1 cellular context compared by ENCODE assay signal in the genomic region with DNA sequence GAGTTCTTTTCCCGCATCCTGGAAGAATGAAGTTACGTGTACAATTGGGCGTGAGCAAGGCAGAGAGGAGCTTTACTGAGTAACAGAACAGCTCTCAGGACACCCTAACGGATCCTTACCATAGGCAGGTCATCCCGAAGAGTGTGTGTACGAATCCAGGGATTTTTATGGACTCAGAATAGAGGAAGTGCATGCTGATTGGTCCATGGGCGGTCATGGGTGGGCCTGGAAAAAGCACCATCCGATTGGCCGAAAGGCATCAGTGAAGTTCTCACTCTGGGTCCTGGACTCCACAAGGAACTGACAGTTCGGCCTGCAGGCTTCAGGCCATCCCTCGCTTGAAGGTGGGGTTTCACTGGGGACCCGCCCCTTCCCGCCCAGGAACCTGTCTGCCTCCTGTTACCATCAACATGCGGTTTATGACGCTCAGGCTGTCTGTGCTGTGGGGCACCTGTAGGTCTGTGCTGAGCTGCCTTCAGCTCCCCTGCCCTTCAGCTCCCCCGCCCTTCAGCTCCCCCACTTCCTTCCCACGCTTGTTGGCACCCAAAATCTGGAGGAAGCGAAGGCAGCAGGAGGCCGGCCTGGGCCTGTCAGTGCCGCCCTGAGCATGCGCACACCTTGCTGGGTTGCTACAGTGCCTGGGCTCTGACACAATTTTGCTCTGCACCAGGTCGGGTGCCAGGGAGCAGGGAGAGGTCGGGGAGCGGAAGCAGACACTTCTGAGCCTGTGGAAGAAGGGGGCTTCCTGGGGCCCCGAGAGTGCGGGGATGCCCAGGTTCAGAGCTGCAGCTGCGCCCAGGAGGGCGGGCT.
TF ChIP-seq lines count a peak whose summit lies in the region.

No MANE protein-coding gene starts in this region.

TF ChIP-seq in K562, 482 proteins besides CTCF, POLR2A, EP300 and RAD21 (continued from another document and continues in another):
- TF ChIP-seq, protein P1, sequence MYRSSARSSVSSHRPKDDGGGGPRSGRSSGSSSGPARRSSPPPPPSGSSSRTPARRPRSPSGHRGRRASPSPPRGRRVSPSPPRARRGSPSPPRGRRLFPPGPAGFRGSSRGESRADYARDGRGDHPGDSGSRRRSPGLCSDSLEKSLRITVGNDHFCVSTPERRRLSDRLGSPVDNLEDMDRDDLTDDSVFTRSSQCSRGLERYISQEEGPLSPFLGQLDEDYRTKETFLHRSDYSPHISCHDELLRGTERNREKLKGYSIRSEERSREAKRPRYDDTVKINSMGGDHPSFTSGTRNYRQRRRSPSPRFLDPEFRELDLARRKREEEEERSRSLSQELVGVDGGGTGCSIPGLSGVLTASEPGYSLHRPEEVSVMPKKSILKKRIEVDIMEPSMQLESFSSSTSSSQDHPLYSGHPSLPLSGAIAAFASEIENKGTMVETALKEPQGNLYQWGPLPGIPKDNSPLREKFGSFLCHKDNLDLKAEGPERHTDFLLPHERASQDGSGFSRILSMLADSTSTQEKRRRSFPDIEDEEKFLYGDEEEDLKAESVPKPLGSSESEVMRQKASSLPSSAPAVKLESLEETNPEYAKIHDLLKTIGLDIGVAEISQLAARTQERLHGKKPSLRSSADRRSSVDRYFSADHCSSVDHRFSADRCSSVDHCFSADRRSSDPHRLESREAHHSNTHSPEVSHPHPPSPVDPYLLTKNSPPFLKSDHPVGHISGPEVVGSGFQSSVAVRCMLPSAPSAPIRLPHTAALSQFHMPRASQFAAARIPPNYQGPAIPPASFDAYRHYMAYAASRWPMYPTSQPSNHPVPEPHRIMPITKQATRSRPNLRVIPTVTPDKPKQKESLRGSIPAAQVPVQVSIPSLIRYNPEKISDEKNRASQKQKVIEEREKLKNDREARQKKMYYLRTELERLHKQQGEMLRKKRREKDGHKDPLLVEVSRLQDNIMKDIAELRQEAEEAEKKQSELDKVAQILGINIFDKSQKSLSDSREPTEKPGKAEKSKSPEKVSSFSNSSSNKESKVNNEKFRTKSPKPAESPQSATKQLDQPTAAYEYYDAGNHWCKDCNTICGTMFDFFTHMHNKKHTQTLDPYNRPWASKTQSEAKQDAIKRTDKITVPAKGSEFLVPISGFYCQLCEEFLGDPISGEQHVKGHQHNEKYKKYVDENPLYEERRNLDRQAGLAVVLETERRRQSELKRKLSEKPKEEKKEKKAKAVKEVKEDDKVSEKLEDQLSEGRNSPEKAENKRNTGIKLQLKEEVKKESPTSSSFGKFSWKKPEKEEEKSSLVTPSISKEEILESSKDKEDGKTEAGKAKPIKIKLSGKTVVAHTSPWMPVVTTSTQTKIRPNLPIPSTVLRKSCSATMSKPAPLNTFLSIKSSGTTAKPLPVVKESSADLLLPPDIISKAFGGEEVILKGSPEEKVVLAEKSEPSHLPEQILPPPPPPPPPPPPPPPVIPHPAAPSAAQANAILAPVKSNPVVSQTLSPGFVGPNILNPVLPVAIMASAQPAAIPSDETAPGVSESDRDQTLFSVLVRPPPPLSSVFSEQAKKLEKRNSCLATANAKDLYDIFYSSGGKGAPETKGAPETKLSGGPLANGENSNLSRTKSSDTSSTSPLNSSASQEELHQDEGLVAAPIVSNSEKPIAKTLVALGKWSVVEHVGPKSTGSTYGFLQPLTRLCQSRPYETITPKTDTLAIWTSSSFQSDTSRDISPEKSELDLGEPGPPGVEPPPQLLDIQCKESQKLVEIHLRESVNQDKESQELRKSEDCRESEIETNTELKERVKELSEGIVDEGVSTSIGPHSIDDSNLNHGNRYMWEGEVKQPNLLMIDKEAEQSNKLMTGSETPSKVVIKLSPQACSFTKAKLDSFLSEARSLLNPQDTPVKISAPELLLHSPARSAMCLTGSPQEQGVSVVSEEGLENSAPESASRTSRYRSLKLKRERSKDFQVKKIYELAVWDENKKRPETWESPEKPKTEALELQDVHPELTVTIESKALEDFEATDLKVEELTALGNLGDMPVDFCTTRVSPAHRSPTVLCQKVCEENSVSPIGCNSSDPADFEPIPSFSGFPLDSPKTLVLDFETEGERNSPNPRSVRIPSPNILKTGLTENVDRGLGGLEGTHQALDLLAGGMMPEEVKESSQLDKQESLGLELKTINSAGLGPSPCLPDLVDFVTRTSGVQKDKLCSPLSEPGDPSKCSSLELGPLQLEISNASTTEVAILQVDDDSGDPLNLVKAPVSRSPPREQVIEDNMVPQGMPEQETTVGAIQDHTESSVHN (IDR thresholded peaks at IDR 0.05; ENCODE audit: borderline replicate concordance in 1 of 2, low read depth in 1 of 2), result no peak
- TF ChIP-seq MIER1 (IDR thresholded peaks at IDR 0.05; ENCODE audit: low read depth), result no peak
- TF ChIP-seq CCNT2 (IDR thresholded peaks at IDR 0.05; ENCODE audit: borderline replicate concordance, extremely low read depth, insufficient read length, low read depth, low read length), result no peak
- TF ChIP-seq EHMT2 (IDR thresholded peaks at IDR 0.05), result no peak
- TF ChIP-seq, protein P2, sequence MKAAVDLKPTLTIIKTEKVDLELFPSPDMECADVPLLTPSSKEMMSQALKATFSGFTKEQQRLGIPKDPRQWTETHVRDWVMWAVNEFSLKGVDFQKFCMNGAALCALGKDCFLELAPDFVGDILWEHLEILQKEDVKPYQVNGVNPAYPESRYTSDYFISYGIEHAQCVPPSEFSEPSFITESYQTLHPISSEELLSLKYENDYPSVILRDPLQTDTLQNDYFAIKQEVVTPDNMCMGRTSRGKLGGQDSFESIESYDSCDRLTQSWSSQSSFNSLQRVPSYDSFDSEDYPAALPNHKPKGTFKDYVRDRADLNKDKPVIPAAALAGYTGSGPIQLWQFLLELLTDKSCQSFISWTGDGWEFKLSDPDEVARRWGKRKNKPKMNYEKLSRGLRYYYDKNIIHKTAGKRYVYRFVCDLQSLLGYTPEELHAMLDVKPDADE (conservative IDR thresholded peaks at IDR 0.05; ENCODE audit: control insufficient read depth, low read depth, low read length), result no peak
- 0 out of 2 replicates have a peak, but pooled peaks have one; percentile 16 for TF ChIP-seq OTX1 (CRISPR knock-in tag; IDR thresholded peaks at IDR 0.05)
- no peak for TF ChIP-seq DACH1 (IDR thresholded peaks at IDR 0.05; ENCODE audit: partially characterized antibody)
- no peak for TF ChIP-seq TRIM28 (IDR thresholded peaks at IDR 0.05)
- no peak for TF ChIP-seq RBM22 (IDR thresholded peaks at IDR 0.05; ENCODE audit: low read depth, low read length, poor library complexity, severe bottlenecking)
- TF ChIP-seq NFIC (IDR thresholded peaks at IDR 0.05), result no peak
- no peak for TF ChIP-seq MYBL2 (IDR thresholded peaks at IDR 0.05; ENCODE audit: low read depth)
- no peak for TF ChIP-seq MYBL2 (CRISPR knock-in tag; IDR thresholded peaks at IDR 0.05; ENCODE audit: borderline replicate concordance)
- no peak for TF ChIP-seq ZC3H11A (IDR thresholded peaks at IDR 0.05; ENCODE audit: low read depth, low read length)
- no peak; the same call in 1 of the 2 replicates for TF ChIP-seq GTF2E2 (tag; IDR thresholded peaks at IDR 0.05)
- no peak for TF ChIP-seq ZNF124 (CRISPR knock-in tag; IDR thresholded peaks at IDR 0.05)
- no peak for TF ChIP-seq ZNF449 (CRISPR knock-in tag; IDR thresholded peaks at IDR 0.05)
- TF ChIP-seq ZKSCAN1 (IDR thresholded peaks at IDR 0.05; ENCODE audit: low read depth, low read length), result no peak
- TF ChIP-seq, protein P3, sequence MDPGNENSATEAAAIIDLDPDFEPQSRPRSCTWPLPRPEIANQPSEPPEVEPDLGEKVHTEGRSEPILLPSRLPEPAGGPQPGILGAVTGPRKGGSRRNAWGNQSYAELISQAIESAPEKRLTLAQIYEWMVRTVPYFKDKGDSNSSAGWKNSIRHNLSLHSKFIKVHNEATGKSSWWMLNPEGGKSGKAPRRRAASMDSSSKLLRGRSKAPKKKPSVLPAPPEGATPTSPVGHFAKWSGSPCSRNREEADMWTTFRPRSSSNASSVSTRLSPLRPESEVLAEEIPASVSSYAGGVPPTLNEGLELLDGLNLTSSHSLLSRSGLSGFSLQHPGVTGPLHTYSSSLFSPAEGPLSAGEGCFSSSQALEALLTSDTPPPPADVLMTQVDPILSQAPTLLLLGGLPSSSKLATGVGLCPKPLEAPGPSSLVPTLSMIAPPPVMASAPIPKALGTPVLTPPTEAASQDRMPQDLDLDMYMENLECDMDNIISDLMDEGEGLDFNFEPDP (CRISPR knock-in tag; IDR thresholded peaks at IDR 0.05), result no peak
- TF ChIP-seq, protein P4, sequence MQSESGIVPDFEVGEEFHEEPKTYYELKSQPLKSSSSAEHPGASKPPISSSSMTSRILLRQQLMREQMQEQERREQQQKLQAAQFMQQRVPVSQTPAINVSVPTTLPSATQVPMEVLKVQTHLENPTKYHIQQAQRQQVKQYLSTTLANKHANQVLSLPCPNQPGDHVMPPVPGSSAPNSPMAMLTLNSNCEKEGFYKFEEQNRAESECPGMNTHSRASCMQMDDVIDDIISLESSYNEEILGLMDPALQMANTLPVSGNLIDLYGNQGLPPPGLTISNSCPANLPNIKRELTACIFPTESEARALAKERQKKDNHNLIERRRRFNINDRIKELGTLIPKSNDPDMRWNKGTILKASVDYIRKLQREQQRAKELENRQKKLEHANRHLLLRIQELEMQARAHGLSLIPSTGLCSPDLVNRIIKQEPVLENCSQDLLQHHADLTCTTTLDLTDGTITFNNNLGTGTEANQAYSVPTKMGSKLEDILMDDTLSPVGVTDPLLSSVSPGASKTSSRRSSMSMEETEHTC (IDR thresholded peaks at IDR 0.05), result no peak
- TF ChIP-seq, protein P5, sequence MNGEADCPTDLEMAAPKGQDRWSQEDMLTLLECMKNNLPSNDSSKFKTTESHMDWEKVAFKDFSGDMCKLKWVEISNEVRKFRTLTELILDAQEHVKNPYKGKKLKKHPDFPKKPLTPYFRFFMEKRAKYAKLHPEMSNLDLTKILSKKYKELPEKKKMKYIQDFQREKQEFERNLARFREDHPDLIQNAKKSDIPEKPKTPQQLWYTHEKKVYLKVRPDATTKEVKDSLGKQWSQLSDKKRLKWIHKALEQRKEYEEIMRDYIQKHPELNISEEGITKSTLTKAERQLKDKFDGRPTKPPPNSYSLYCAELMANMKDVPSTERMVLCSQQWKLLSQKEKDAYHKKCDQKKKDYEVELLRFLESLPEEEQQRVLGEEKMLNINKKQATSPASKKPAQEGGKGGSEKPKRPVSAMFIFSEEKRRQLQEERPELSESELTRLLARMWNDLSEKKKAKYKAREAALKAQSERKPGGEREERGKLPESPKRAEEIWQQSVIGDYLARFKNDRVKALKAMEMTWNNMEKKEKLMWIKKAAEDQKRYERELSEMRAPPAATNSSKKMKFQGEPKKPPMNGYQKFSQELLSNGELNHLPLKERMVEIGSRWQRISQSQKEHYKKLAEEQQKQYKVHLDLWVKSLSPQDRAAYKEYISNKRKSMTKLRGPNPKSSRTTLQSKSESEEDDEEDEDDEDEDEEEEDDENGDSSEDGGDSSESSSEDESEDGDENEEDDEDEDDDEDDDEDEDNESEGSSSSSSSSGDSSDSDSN (IDR thresholded peaks at IDR 0.05; ENCODE audit: borderline replicate concordance in 1 of 2, low read depth in 2 of 2, low read length in 2 of 2), result 0 out of 4 replicates have a peak, but pooled peaks of 1 of the 2 experiments have one; percentile 14
- TF ChIP-seq, protein P6, sequence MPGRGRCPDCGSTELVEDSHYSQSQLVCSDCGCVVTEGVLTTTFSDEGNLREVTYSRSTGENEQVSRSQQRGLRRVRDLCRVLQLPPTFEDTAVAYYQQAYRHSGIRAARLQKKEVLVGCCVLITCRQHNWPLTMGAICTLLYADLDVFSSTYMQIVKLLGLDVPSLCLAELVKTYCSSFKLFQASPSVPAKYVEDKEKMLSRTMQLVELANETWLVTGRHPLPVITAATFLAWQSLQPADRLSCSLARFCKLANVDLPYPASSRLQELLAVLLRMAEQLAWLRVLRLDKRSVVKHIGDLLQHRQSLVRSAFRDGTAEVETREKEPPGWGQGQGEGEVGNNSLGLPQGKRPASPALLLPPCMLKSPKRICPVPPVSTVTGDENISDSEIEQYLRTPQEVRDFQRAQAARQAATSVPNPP (IDR thresholded peaks at IDR 0.05; ENCODE audit: borderline replicate concordance, insufficient read depth, insufficient read length), result no peak
- TF ChIP-seq, protein P7, sequence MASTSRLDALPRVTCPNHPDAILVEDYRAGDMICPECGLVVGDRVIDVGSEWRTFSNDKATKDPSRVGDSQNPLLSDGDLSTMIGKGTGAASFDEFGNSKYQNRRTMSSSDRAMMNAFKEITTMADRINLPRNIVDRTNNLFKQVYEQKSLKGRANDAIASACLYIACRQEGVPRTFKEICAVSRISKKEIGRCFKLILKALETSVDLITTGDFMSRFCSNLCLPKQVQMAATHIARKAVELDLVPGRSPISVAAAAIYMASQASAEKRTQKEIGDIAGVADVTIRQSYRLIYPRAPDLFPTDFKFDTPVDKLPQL (IDR thresholded peaks at IDR 0.05; ENCODE audit: extremely low read depth, insufficient read length), result peak; percentile 44
- TF ChIP-seq, protein P8, sequence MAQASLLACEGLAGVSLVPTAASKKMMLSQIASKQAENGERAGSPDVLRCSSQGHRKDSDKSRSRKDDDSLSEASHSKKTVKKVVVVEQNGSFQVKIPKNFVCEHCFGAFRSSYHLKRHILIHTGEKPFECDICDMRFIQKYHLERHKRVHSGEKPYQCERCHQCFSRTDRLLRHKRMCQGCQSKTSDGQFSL (CRISPR knock-in tag; IDR thresholded peaks at IDR 0.05), result no peak
- TF ChIP-seq, protein P8 (tag; IDR thresholded peaks at IDR 0.05), result no peak
- TF ChIP-seq NFE2L1 (tag; IDR thresholded peaks at IDR 0.05; ENCODE audit: borderline replicate concordance, low read depth), result no peak
- no peak for TF ChIP-seq HNRNPH1 (optimal IDR thresholded peaks at IDR 0.05; ENCODE audit: low read depth, low read length)
- TF ChIP-seq ZNF436 (CRISPR knock-in tag; IDR thresholded peaks at IDR 0.05), result no peak
- no peak for TF ChIP-seq ZBTB8A (IDR thresholded peaks at IDR 0.05; ENCODE audit: partially characterized antibody)
- no peak for TF ChIP-seq XRCC4 (IDR thresholded peaks at IDR 0.05; ENCODE audit: extremely low read depth, insufficient read depth, insufficient read length)
- TF ChIP-seq YY1 (IDR thresholded peaks at IDR 0.05; ENCODE audit: borderline replicate concordance in 1 of 3, control insufficient read depth in 1 of 3, extremely low read depth in 1 of 3, insufficient read depth in 3 of 3, insufficient read length in 1 of 3, insufficient replicate concordance in 2 of 3, low read depth in 1 of 3, low read length in 2 of 3), result no peak
- no peak for TF ChIP-seq SLC30A9 (CRISPR knock-in tag; IDR thresholded peaks at IDR 0.05)
- no peak for TF ChIP-seq ZNF79 (CRISPR knock-in tag; IDR thresholded peaks at IDR 0.05; ENCODE audit: low read depth)
- TF ChIP-seq TEAD1 (CRISPR knock-in tag; IDR thresholded peaks at IDR 0.05), result no peak
- TF ChIP-seq SP2 (IDR thresholded peaks at IDR 0.05; ENCODE audit: extremely low read depth, low read depth, low read length, poor library complexity, severe bottlenecking), result peak; percentile 19
- no peak for TF ChIP-seq ILF3 (IDR thresholded peaks at IDR 0.05; ENCODE audit: borderline replicate concordance)
- 0 out of 2 replicates have a peak, but pooled peaks have one; percentile 34 for TF ChIP-seq ERF (CRISPR knock-in tag; IDR thresholded peaks at IDR 0.05)
- no peak for TF ChIP-seq MEF2A (IDR thresholded peaks at IDR 0.05; ENCODE audit: control insufficient read depth, low read depth, low read length)
